ENCODE assay signal across 8 cellular contexts in genomic region chr18:25351773-25352628, GRCh38. TPM values are rescaled to one million over a fixed set of nuclear protein-coding genes. Genes with fewer than 3 reads are reported as not detected.
DNase-seq lines count a peak whose midpoint lies in the region; TF ChIP-seq lines count a peak whose summit lies in the region.

ZNF521 (minus strand) TSS chr18:25352166; CDS start chr18:25350946, 1,220 bp downstream.

- H3K36me3 ChIP-seq in neural progenitor cell: no peaks in the 10 kb centered on the region
- H3K36me3 ChIP-seq in tibial artery: no peaks in the 10 kb centered on the region

- peaks cover 24% of the 10 kb centered on the region for H4K20me1 ChIP-seq in neural progenitor cell (ENCODE audit: low read depth)

- POLR2A ChIA-PET in RWPE1 (lab: Yijun Ruan, JAX; ENCODE audit: low non-redundant PET): no interaction called here

- peaks cover 16% of the 10 kb centered on the region for H3K36me3 Mint-ChIP-seq in neural progenitor cell

- peaks cover 54% of the 10 kb centered on the region for H3K79me2 ChIP-seq in neural progenitor cell (ENCODE audit: low read depth)

- no peak for TF ChIP-seq CTCF in LNCaP clone FGC (IDR thresholded peaks at IDR 0.05; ENCODE audit: control insufficient read depth, extremely low read depth, insufficient read depth)
- TF ChIP-seq CTCF in RWPE1 (conservative IDR thresholded peaks at IDR 0.05; ENCODE audit: low read depth): no peak
- peak; percentile 37 for TF ChIP-seq CTCF in neural progenitor cell (IDR thresholded peaks at IDR 0.05)
- no peak for TF ChIP-seq CTCF in tibial artery (IDR thresholded peaks at IDR 0.05)

- H3K27ac ChIP-seq in RWPE1 (no peak within 1 kb of the TSS), neural progenitor cell (peak within 1 kb of the TSS; percentile 99), tibial artery (peak within 1 kb of the TSS; percentile 77 to 81)

- peaks cover 2% of the 10 kb centered on the region for H3K9me3 Mint-ChIP-seq in neural progenitor cell

- peak within 1 kb of the TSS; percentile 89 for H3K9ac ChIP-seq in neural progenitor cell

- H3K9me3 ChIP-seq in neural progenitor cell (ENCODE audit: low read depth): no peaks in the 10 kb centered on the region
- no peaks in the 10 kb centered on the region for H3K9me3 ChIP-seq in tibial artery

- intact Hi-C loops in tibial artery (cut with DNase I; ENCODE audit: low total_unique reads): loop anchor here (5.0 to 10.0 kb wide), 2 partner anchors 120 to 153 kb away; no protein-coding TSS in a partner anchor

- peaks cover 10% of the 10 kb centered on the region for H3K27me3 Mint-ChIP-seq in neural progenitor cell (ENCODE audit: insufficient read depth, low read depth)

- peak within 1 kb of the TSS; percentile 94 for H3K4me2 ChIP-seq in neural progenitor cell

- H3K4me3 Mint-ChIP-seq in neural progenitor cell: peak within 1 kb of the TSS; percentile 97

- peaks cover 43% of the 10 kb centered on the region for H3K4me1 Mint-ChIP-seq in neural progenitor cell

- peaks cover 58% of the 10 kb centered on the region for H3K27me3 ChIP-seq in neural progenitor cell
- H3K27me3 ChIP-seq in tibial artery: peaks cover 0 to 19% of the 10 kb centered on the region in 2 donors

- no peak within 1 kb of the TSS for H2AFZ ChIP-seq in neural progenitor cell (replicated peaks)

- H3K27ac Mint-ChIP-seq in neural progenitor cell: peak within 1 kb of the TSS; percentile 99

- peak within 1 kb of the TSS; percentile 48 for H3K4me3 ChIP-seq in LNCaP clone FGC (ENCODE audit: low read depth, low read length)
- H3K4me3 ChIP-seq in neural progenitor cell: peak within 1 kb of the TSS; percentile 100
- H3K4me3 ChIP-seq in tibial artery: peak within 1 kb of the TSS; percentile 67 to 76

- DNase-seq in DMS79 treated with DMSO at 0.1 percent for 48 hours (lab: John Stamatoyannopoulos, UW): peak; percentile 91
- peak; percentile 37 for DNase-seq in GOT3 (lab: John Stamatoyannopoulos, UW)
- DNase-seq in LNCaP clone FGC (ENCODE audit: low read depth): no peak
- DNase-seq in RWPE1 (ENCODE audit: low spot score): peak; percentile 17
- peak; percentile 1 for DNase-seq in activated naive CD8-positive, alpha-beta T cell treated with anti-CD3 and anti-CD28 coated beads, Interleukin-2, amount 50 U/mL, for 16 hours (ENCODE audit: low read depth, low spot score)
- peak; percentile 92 for DNase-seq in globus pallidus (ENCODE audit: low spot score)
- peak; percentile 96 for DNase-seq in neural progenitor cell (ENCODE audit: low spot score)
- DNase-seq in tibial artery: peak; percentile 90 to 92

- CTCF ChIA-PET in RWPE1 (lab: Yijun Ruan, JAX): no interaction called here

- H3K4me1 ChIP-seq in neural progenitor cell: peaks cover 26% of the 10 kb centered on the region
- H3K4me1 ChIP-seq in tibial artery: peaks cover 0 to 33% (median 5%) of the 10 kb centered on the region in 4 donors

- peaks cover 35% of the 10 kb centered on the region for H3F3A ChIP-seq in neural progenitor cell (ENCODE audit: low read depth)

RNA-seq across cellular contexts. Expression of gene ZNF521, which starts in this region (rescaled TPM):
- 136 and 148 TPM in 2 replicates for total RNA-seq in neural progenitor cell (ENCODE audit: low replicate concordance)

Comparison
In these comparisons a context has a peak if more than half of its experiments do, and no peak if none do; other contexts are left out.
1. H3K4me3 ChIP-seq: peak in every context shown above with its lines; median percentile 100 in neural progenitor cell; 72 in tibial artery; 48 in LNCaP clone FGC.